In the genomic region with DNA sequence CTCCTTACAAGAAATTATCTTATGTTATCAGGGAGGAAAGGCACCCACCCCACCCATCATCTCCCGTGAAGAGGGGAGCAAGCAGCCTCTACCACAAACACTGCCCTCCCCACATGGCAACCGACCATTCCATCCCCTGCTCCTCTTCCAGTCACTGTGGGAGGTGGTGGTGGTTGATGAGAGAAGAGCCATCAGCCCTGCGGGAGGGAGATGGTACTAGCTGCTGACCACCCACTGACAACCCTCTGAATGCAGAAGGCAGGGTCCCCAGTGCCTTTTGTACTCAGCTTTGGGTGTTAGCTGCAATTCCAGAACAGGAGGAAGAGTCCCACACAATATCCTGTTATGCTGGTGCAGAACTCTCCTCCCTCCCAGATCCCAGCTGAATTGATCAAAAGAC, we compare ENCODE assay signal across 32 cellular contexts. TPM values are rescaled to one million over a fixed set of nuclear protein-coding genes. Genes with fewer than 3 reads are reported as not detected.
"Had no signal": no experiment of that assay in that cellular context is flagged by ENCODE, and none has a peak within 500 bp of the region (broad histone marks: within the 10 kb centered on the region; RNA-seq: fewer than 3 reads in every experiment).

No MANE protein-coding gene starts in this region.

- H3K4me1 ChIP-seq: adrenal gland, breast epithelium had no signal

- H3K27me3 ChIP-seq: adrenal gland, body of pancreas, breast epithelium, MG63, SJCRH30 had no signal

- FAIRE-seq: astrocyte, K562, TTC549 had no signal

- H3K27ac ChIP-seq: adrenal gland, body of pancreas, breast epithelium, SJCRH30, SK-N-MC had no signal

- H3K36me3 ChIP-seq: adrenal gland, breast epithelium, SJCRH30 had no signal

- ATAC-seq: activated CD4-positive, alpha-beta T cell treated with anti-CD3 and anti-CD28 coated beads for 36 hours; activated CD4-positive, CD25-positive, alpha-beta regulatory T cell treated with anti-CD3 and anti-CD28 coated beads, Interleukin-2, amount 50 U/mL, for 24 hours; activated naive CD4-positive, alpha-beta T cell treated with anti-CD3 and anti-CD28 coated beads, Interleukin-2, amount 50 U/mL, for 72 hours; activated T-cell treated with anti-CD3 and anti-CD28 coated beads, Interleukin-2, amount 50 U/mL, for 4 hours; body of pancreas; K562; Panc1; WTC11 had no signal

- H3K9me3 ChIP-seq: adrenal gland, body of pancreas, breast epithelium, MG63, SJCRH30 had no signal

- DNase-seq: activated CD4-positive, alpha-beta T cell treated with anti-CD3 and anti-CD28 coated beads for 36 hours; activated CD8-positive, alpha-beta memory T cell treated with anti-CD3 and anti-CD28 coated beads, Interleukin-2, amount 50 U/mL, for 4 hours; activated gamma-delta T cell treated with Interleukin-2 at 50 U/mL for 16 hours; activated naive CD4-positive, alpha-beta T cell treated with anti-CD3 and anti-CD28 coated beads for 36 hours; activated T-cell treated with anti-CD3 and anti-CD28 coated beads for 4 hours; activated T-cell treated with anti-CD3 and anti-CD28 coated beads, Interleukin-2, amount 50 U/mL, for 4 hours; adrenal gland; body of pancreas; caudate nucleus; Karpas-422; MG63; NCI-H1048; NCI-H1105 treated with DMSO at 0.1 percent for 48 hours; NCI-H1436; NCI-H1694; NCI-H1930; NCI-H2081 treated with DMSO at 0.1 percent for 48 hours; NCI-H226; SHP77; SJCRH30 had no signal

- H3K4me3 ChIP-seq: adrenal gland, body of pancreas, breast epithelium, K562, MG63, SJCRH30, SK-N-MC had no signal

RNA-seq across cellular contexts. Expression of a gene that starts 15.4 kb away (rescaled TPM):
- polyA plus RNA-seq: K562 had no signal

RNA-seq across cellular contexts. Expression of a gene that starts 37.5 kb away (rescaled TPM):
- total RNA-seq: activated CD4-positive, alpha-beta T cell treated with anti-CD3 and anti-CD28 coated beads for 36 hours; activated naive CD4-positive, alpha-beta T cell treated with anti-CD3 and anti-CD28 coated beads for 36 hours; activated naive CD4-positive, alpha-beta T cell treated with anti-CD3 and anti-CD28 coated beads, Interleukin-2, amount 50 U/mL, for 72 hours; activated T-cell treated with anti-CD3 and anti-CD28 coated beads, Interleukin-2, amount 50 U/mL, for 4 hours; activated T-helper 1 cell treated with anti-CD3 and anti-CD28 coated beads, Interleukin-12 subunit alpha, Interleukin-12 subunit beta, Interleukin-2, Interleukin-4 antibody, amounts not matched to agents 30 ng/mL and 10 ng/mL and 1 ng/mL, durations not matched to agents 14 hours and 24 hours and 36 hours; adrenal gland; astrocyte; body of pancreas; breast epithelium; K562; NCI-H460; RPMI7951; SJCRH30; WTC11 had no signal
- polyA plus RNA-seq: adrenal gland, K562 had no signal
